In the genomic region with DNA sequence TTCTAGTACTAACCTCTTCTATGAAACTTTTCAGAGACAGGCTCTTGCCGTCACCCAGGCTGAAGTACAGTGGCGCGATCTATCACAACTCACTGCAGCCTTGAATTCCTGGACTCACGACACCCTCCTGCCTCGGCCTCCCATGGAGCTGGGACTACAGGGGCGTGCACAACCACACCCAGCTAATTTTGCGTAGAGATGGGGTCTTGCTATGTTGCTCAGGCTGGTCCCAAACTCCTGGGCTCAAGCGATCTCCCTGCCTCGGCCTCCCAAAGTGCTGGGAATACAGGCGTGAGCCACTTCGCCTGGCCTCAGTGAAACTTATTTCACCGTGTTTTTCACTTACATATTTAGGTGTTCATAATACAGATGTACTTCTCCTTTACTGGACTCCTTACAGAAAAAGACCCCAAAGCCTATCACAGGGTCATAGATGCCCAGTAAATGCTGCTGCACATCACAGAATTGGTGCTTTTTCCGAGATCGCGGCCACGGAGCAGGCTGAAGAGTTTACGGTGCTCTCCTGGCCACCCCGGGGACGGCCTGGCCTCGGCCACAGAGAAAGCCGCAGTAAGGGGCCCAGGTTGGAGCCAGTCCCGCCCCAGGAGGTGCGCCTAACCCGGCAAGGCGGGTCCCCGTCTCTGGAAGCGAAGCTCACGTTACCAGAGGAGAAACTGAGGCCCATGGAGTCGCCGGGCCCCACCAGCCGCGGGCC, we compare ENCODE assay signal across 8 cellular contexts. TPM values are rescaled to one million over a fixed set of nuclear protein-coding genes. Genes with fewer than 3 reads are reported as not detected.
DNase-seq lines count a peak whose midpoint lies in the region; ATAC-seq and TF ChIP-seq lines count a peak whose summit lies in the region.

No MANE protein-coding gene starts in this region.

- TF ChIP-seq POLR2A in Peyer's patch (IDR thresholded peaks at IDR 0.05) = no peak

- TF ChIP-seq CTCF in GM12865 (IDR thresholded peaks at IDR 0.05; ENCODE audit: insufficient read depth, low read depth, low read length, missing control alignments) (no peak), Peyer's patch (IDR thresholded peaks at IDR 0.05) (no peak), epithelial cell of esophagus (IDR thresholded peaks at IDR 0.05; ENCODE audit: insufficient read depth, low read depth, low read length, missing control alignments) (no peak), nephron progenitor cell (IDR thresholded peaks at IDR 0.05) (no peak)

- H3K36me3 Mint-ChIP-seq in nephron progenitor cell (ENCODE audit: low read depth) = peaks cover 25% of the 10 kb centered on the region

- peak overlapping the region; percentile 90 to 94 (median 94) for H3K27ac ChIP-seq in Peyer's patch

- H3K27me3 ChIP-seq in Peyer's patch = no peaks in the 10 kb centered on the region

- H3K4me3 ChIP-seq in GM12865 (ENCODE audit: low read depth, low read length) = peak overlapping the region; percentile 98
- H3K4me3 ChIP-seq in Peyer's patch = peak overlapping the region; percentile 88 to 100 (median 92)
- H3K4me3 ChIP-seq in epithelial cell of esophagus (ENCODE audit: low read length) = peak overlapping the region; percentile 91

- DNase-seq in GM12865 (ENCODE audit: low read depth) = peak; percentile 30
- peak in 1 of 3 donors; percentile 21 for DNase-seq in Peyer's patch
- DNase-seq in epithelial cell of esophagus (ENCODE audit: low read depth) = peak; percentile 20
- DNase-seq in nephron progenitor cell = no peak
- no peak for DNase-seq in DMS 273 treated with DMSO at 0.1 percent for 48 hours (lab: John Stamatoyannopoulos, UW)
- DNase-seq in GOT3 (lab: John Stamatoyannopoulos, UW) = no peak
- DNase-seq in activated CD4-positive, CD25-positive, alpha-beta regulatory T cell treated with anti-CD3 and anti-CD28 coated beads, Interleukin-2, amount 50 U/mL, for 72 hours = no peak

- no peaks in the 10 kb centered on the region for H3K9me3 ChIP-seq in Peyer's patch

- peak overlapping the region; percentile 91 for H3K4me3 Mint-ChIP-seq in nephron progenitor cell

- H3K27ac Mint-ChIP-seq in nephron progenitor cell = peak overlapping the region; percentile 59

- H3K4me1 ChIP-seq in Peyer's patch = peaks cover 0 to 23% (median 4%) of the 10 kb centered on the region in 4 donors

- H3K36me3 ChIP-seq in Peyer's patch = peaks cover 0 to 24% (median 0%) of the 10 kb centered on the region in 3 donors

- H3K9me3 Mint-ChIP-seq in nephron progenitor cell = no peaks in the 10 kb centered on the region

- peaks cover 5% of the 10 kb centered on the region for H3K27me3 Mint-ChIP-seq in nephron progenitor cell (ENCODE audit: low read depth, poor library complexity)

- ATAC-seq in HG02571 (IDR thresholded peaks at IDR 0.05; ENCODE audit: unreplicated experiment) = peak; percentile 18

- peaks cover 53% of the 10 kb centered on the region for H3K4me1 Mint-ChIP-seq in nephron progenitor cell

RNA-seq across cellular contexts. Expression of a gene that starts 0.6 kb away (rescaled TPM):
- 10 to 100 TPM; 35.6 to 61.9 (median 46.1) TPM for total RNA-seq in Peyer's patch

RNA-seq across cellular contexts. Expression of a gene that starts 20.3 kb away (rescaled TPM):
- 10 to 100 TPM; 63.5 to 73.4 (median 70.6) TPM for total RNA-seq in Peyer's patch

RNA-seq across cellular contexts. Expression of a gene that starts 46.5 kb away (rescaled TPM):
- 100 to 1,000 TPM; 114 to 465 (median 293) TPM for total RNA-seq in Peyer's patch

RNA-seq across cellular contexts. Expression of a gene that starts 55.7 kb away (rescaled TPM):
- total RNA-seq in Peyer's patch = 100 to 1,000 TPM in 1 of 4 donors, 10 to 100 TPM in 3; 38.6 to 162 (median 52.6) TPM

Comparison
In these comparisons a context has a peak if more than half of its experiments do, and no peak if none do; other contexts are left out.
1. DNase-seq: peak in GM12865 (single experiment) and epithelial cell of esophagus (single experiment); none in nephron progenitor cell (single experiment), DMS 273 treated with DMSO at 0.1 percent for 48 hours (single experiment), GOT3 (single experiment) and activated CD4-positive, CD25-positive, alpha-beta regulatory T cell treated with anti-CD3 and anti-CD28 coated beads, Interleukin-2, amount 50 U/mL, for 72 hours (single experiment).
2. Peak in every context shown above with its lines, with median percentiles within 50 percentile points of each other: H3K4me3 ChIP-seq.